13 cellular contexts compared by ENCODE assay signal in the genomic region with DNA sequence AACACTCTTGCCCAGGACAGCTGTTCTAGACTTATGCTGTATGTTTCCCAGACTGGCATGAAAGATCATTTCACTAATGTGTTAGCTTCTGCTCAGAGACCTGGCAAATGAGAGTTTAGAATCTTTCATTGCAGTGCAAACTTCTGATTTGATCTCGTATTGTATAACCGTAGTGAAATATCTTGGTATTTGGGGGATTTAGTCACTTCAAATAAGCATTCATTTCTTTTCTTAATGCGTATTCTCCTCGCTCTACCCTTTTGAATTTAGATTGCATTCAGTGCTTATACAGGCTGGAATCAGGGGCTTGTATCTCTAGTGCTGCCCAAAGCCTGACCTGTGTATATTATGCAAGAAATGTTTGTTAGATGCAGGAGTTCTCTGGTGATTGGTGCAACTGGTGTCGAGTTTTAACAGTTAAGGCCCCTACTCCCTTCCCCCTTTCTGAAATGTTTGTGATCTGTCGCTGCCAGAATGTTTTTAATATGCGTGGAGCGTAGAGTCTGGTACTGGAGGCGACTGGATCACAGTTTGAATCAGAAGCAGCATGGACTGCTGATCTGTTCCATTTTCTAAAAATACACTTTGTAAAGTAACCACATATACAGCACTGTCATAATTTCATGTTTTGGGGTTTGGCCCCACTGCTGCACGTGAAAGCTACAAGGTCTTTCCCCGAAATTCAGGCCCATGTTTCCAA.
DNase-seq lines count a peak whose midpoint lies in the region; ATAC-seq, FAIRE-seq and TF ChIP-seq lines count a peak whose summit lies in the region.
"Had no signal": no experiment of that assay in that cellular context is flagged by ENCODE, and none has a peak within 500 bp of the region (broad histone marks: within the 10 kb centered on the region; RNA-seq: fewer than 3 reads in every experiment).

No MANE protein-coding gene starts in this region.

- H3K4me1 ChIP-seq in GM12878 (ENCODE audit: control insufficient read depth, insufficient read depth, low read length) = peaks cover 36% of the 10 kb centered on the region

- DNase-seq in stimulated activated naive CD8-positive, alpha-beta T cell treated with anti-CD3 and anti-CD28 coated beads, Interleukin-15, Interleukin-2, amounts not matched to agents 100 U/mL and 50 U/mL, for 24 hours = no peak
- DNase-seq in GM12878 (ENCODE audit: low read depth, low spot score) = no peak
- DNase-seq in left colon = no peak
- no peak for DNase-seq in activated CD4-positive, alpha-beta T cell treated with anti-CD3 and anti-CD28 coated beads, Interleukin-2, amount 10 ng/mL, durations not matched to agents 24 days and 14 days
- DNase-seq: activated CD4-positive, alpha-beta T cell treated with anti-CD3 and anti-CD28 coated beads for 36 hours; activated naive CD4-positive, alpha-beta T cell treated with anti-CD3 and anti-CD28 coated beads, Interleukin-2, amount 50 U/mL, for 16 hours; NCI-H1694 treated with DMSO at 0.1 percent for 48 hours; SHP77; stimulated activated CD4-positive, alpha-beta T cell treated with anti-CD3 and anti-CD28 coated beads, Interleukin-1b, Interleukin-23, amount 100 ng/mL, for 48 hours had no signal

- H3K9ac ChIP-seq in GM12878 (ENCODE audit: control insufficient read depth, insufficient read depth, low read length) = no peak overlapping the region

- no peak for TF ChIP-seq RAD21 in GM12878 (IDR thresholded peaks at IDR 0.05; ENCODE audit: insufficient read depth, low read depth, low read length)

- H3K4me1 Mint-ChIP-seq in stimulated activated naive CD8-positive, alpha-beta T cell treated with anti-CD3 and anti-CD28 coated beads, Interleukin-15, Interleukin-2, amounts not matched to agents 100 ng/mL and 50 ng/mL, for 24 hours (ENCODE audit: low read depth) = peaks cover 81% of the 10 kb centered on the region
- peaks cover 59% of the 10 kb centered on the region for H3K4me1 Mint-ChIP-seq in activated CD4-positive, alpha-beta T cell treated with anti-CD3 and anti-CD28 coated beads, Interleukin-2, amount 10 ng/mL, durations not matched to agents 24 days and 14 days

- H4K20me1 ChIP-seq in GM12878 (ENCODE audit: control insufficient read depth, insufficient read depth) = peaks cover 5% of the 10 kb centered on the region

- H3K36me3 Mint-ChIP-seq in stimulated activated naive CD8-positive, alpha-beta T cell treated with anti-CD3 and anti-CD28 coated beads, Interleukin-15, Interleukin-2, amounts not matched to agents 100 ng/mL and 50 ng/mL, for 24 hours (ENCODE audit: low read depth) = no peaks in the 10 kb centered on the region
- peaks cover 3% of the 10 kb centered on the region for H3K36me3 Mint-ChIP-seq in activated CD4-positive, alpha-beta T cell treated with anti-CD3 and anti-CD28 coated beads, Interleukin-2, amount 10 ng/mL, durations not matched to agents 24 days and 14 days (ENCODE audit: low read depth)

- no TSS peak for BruUV-seq in GM12878 (replicated peaks; lab: Mats Ljungman, UMichigan)

- H3K9me3 ChIP-seq in GM12878 (replicated peaks; ENCODE audit: control insufficient read depth, insufficient read depth, low read length) = no peaks in the 10 kb centered on the region

- H3K4me3 Mint-ChIP-seq in stimulated activated naive CD8-positive, alpha-beta T cell treated with anti-CD3 and anti-CD28 coated beads, Interleukin-15, Interleukin-2, amounts not matched to agents 100 ng/mL and 50 ng/mL, for 24 hours = no peak overlapping the region
- no peak overlapping the region for H3K4me3 Mint-ChIP-seq in activated CD4-positive, alpha-beta T cell treated with anti-CD3 and anti-CD28 coated beads, Interleukin-2, amount 10 ng/mL, durations not matched to agents 24 days and 14 days
- H3K4me3 Mint-ChIP-seq: activated CD4-positive, alpha-beta T cell treated with anti-CD3 and anti-CD28 coated beads for 36 hours had no signal

- TF ChIP-seq POLR2A in GM12878 (IDR thresholded peaks at IDR 0.05; ENCODE audit: low read depth, low read length) = no peak

- H3K36me3 ChIP-seq in GM12878 (ENCODE audit: control insufficient read depth in 2 of 2, insufficient read depth in 2 of 2, low read length in 1 of 2) = peaks cover 1 to 5% of the 10 kb centered on the region in 2 experiments

- no peak for TF ChIP-seq CTCF in GM12878 (IDR thresholded peaks at IDR 0.05 in 2 of 3, conservative IDR thresholded peaks at IDR 0.05 in 1 of 3; ENCODE audit: control insufficient read depth in 2 of 3, extremely low read depth in 1 of 3, insufficient read depth in 1 of 3, low read depth in 3 of 3, low read length in 3 of 3)

- POLR2A ChIA-PET in GM12878 (lab: Charles Lee) = interaction anchor here (0.5 kb wide), 1 partner anchor 320 kb away, joined by 4 read pairs; no protein-coding TSS in a partner anchor

- H3K9me3 Mint-ChIP-seq in stimulated activated naive CD8-positive, alpha-beta T cell treated with anti-CD3 and anti-CD28 coated beads, Interleukin-15, Interleukin-2, amounts not matched to agents 100 ng/mL and 50 ng/mL, for 24 hours = peaks cover 3% of the 10 kb centered on the region
- H3K9me3 Mint-ChIP-seq in activated CD4-positive, alpha-beta T cell treated with anti-CD3 and anti-CD28 coated beads, Interleukin-2, amount 10 ng/mL, durations not matched to agents 24 days and 14 days = no peaks in the 10 kb centered on the region

- no peak overlapping the region for H2AFZ ChIP-seq in GM12878 (ENCODE audit: control insufficient read depth, low read depth, low read length)

- no peak overlapping the region for H3K4me2 ChIP-seq in GM12878 (ENCODE audit: control insufficient read depth, insufficient read depth)

- RAD21 ChIA-PET in GM12878 (lab: Charles Lee; ENCODE audit: unreplicated experiment) = no interaction called here

- 57% methylated on average over 11 of the region's 11 CpGs for WGBS in GM12878 (ENCODE audit: insufficient coverage, insufficient replicate concordance, low lambda C conversion rate, missing lambda C conversion rate)

- no peak overlapping the region for H3K4me3 ChIP-seq in GM12878

- no peak for TF ChIP-seq EP300 in GM12878 (IDR thresholded peaks at IDR 0.05; ENCODE audit: borderline replicate concordance in 1 of 2, control insufficient read depth in 1 of 2, low read depth in 2 of 2, low read length in 2 of 2)

- peak overlapping the region; percentile 4 for H3K27ac Mint-ChIP-seq in stimulated activated naive CD8-positive, alpha-beta T cell treated with anti-CD3 and anti-CD28 coated beads, Interleukin-15, Interleukin-2, amounts not matched to agents 100 ng/mL and 50 ng/mL, for 24 hours
- no peak overlapping the region for H3K27ac Mint-ChIP-seq in activated CD4-positive, alpha-beta T cell treated with anti-CD3 and anti-CD28 coated beads, Interleukin-2, amount 10 ng/mL, durations not matched to agents 24 days and 14 days
- H3K27ac Mint-ChIP-seq: activated CD4-positive, alpha-beta T cell treated with anti-CD3 and anti-CD28 coated beads for 36 hours had no signal

- SMC1A ChIA-PET in GM12878 (lab: Charles Lee; ENCODE audit: uncharacterized antibody, unreplicated experiment) = interaction anchor here (2.1 kb wide), 1 partner anchor 14 kb away, joined by 9 read pairs; no protein-coding TSS in a partner anchor

- no peaks in the 10 kb centered on the region for H3K27me3 Mint-ChIP-seq in stimulated activated naive CD8-positive, alpha-beta T cell treated with anti-CD3 and anti-CD28 coated beads, Interleukin-15, Interleukin-2, amounts not matched to agents 100 ng/mL and 50 ng/mL, for 24 hours
- no peaks in the 10 kb centered on the region for H3K27me3 Mint-ChIP-seq in activated CD4-positive, alpha-beta T cell treated with anti-CD3 and anti-CD28 coated beads, Interleukin-2, amount 10 ng/mL, durations not matched to agents 24 days and 14 days
- H3K27me3 Mint-ChIP-seq: activated CD4-positive, alpha-beta T cell treated with anti-CD3 and anti-CD28 coated beads for 36 hours had no signal

- no peak for FAIRE-seq in GM12878 (lab: Jason Lieb, UNC)

- no peak overlapping the region for H3K27ac ChIP-seq in GM12878 (ENCODE audit: control insufficient read depth, insufficient read depth)
- H3K27ac ChIP-seq in layer of hippocampus (ENCODE audit: low read depth, low read length) = peak overlapping the region; percentile 30
- H3K27ac ChIP-seq in temporal lobe (ENCODE audit: low read depth, low read length) = peak overlapping the region; percentile 45

- no peaks in the 10 kb centered on the region for H3K27me3 ChIP-seq in GM12878 (replicated peaks in 1 of 2; ENCODE audit: control insufficient read depth in 2 of 2, insufficient read depth in 2 of 2, low read length in 1 of 2)
- no peaks in the 10 kb centered on the region for H3K27me3 ChIP-seq in layer of hippocampus (ENCODE audit: control insufficient read depth, insufficient read depth, low read length)

- no peak for ATAC-seq in stimulated activated naive CD8-positive, alpha-beta T cell treated with anti-CD3 and anti-CD28 coated beads, Interleukin-15, Interleukin-2, amounts not matched to agents 100 U/mL and 50 U/mL, for 24 hours
- ATAC-seq in GM12878 = no peak
- ATAC-seq in left colon = no peak
- no peak for ATAC-seq in GM18498 (IDR thresholded peaks at IDR 0.05; ENCODE audit: unreplicated experiment)
- ATAC-seq: activated CD4-positive, alpha-beta T cell treated with anti-CD3 and anti-CD28 coated beads for 36 hours had no signal

- peaks cover 3% of the 10 kb centered on the region; the same call in 1 of the 2 replicates for H3K79me2 ChIP-seq in GM12878 (ENCODE audit: control insufficient read depth, insufficient read depth, low read length)

- CTCF ChIA-PET in GM12878 (lab: Yijun Ruan, JAX) = no interaction called here

- in situ Hi-C loops in GM12878 (cut with MboI) = loop anchor here (5.0 kb wide), 1 partner anchor 384 kb away; a partner anchor contains a TSS

- intact Hi-C loops in GM12878 (cut with micrococcal nuclease; ENCODE audit: unreplicated experiment) = loop anchor here (5.0 to 10.0 kb wide), 3 partner anchors 116 to 444 kb away; a partner anchor contains a TSS
- intact Hi-C loops in left colon (cut with DNase I, micrococcal nuclease) = no loop called here
- intact Hi-C loops in activated CD4-positive, alpha-beta T cell treated with anti-CD3 and anti-CD28 coated beads, Interleukin-2, amount 10 ng/mL, durations not matched to agents 24 days and 14 days (cut with micrococcal nuclease) = loop anchor here (5.0 kb wide), 1 partner anchor 384 kb away; a partner anchor contains a TSS

TF ChIP-seq in GM12878, 131 proteins besides CTCF, POLR2A, EP300 and RAD21 (continues in another document):
- TF ChIP-seq BHLHE40 (IDR thresholded peaks at IDR 0.05; ENCODE audit: borderline replicate concordance in 1 of 2, low read depth in 2 of 2, low read length in 1 of 2) = peak; percentile 50 to 58; a peak in 1 of 4 replicates

Comparison
In these comparisons a context has a peak if more than half of its experiments do, and no peak if none do; other contexts are left out.
1. intact Hi-C loops: an anchor here in GM12878 (5.0 to 10.0 kb wide) and activated CD4-positive, alpha-beta T cell treated with anti-CD3 and anti-CD28 coated beads, Interleukin-2, amount 10 ng/mL, durations not matched to agents 24 days and 14 days (5.0 kb wide); none called in left colon.